In genomic region chr2:10431797-10432196, GRCh38 we compare ENCODE assay signal across 11 cellular contexts. TPM values are rescaled to one million over a fixed set of nuclear protein-coding genes. Genes with fewer than 3 reads are reported as not detected.
A peak's percentile ranks its signal among the peaks of the same experiment; 100 is the strongest.
DNase-seq lines count a peak whose midpoint lies in the region; ATAC-seq and TF ChIP-seq lines count a peak whose summit lies in the region.
"Had no signal": no experiment of that assay in that cellular context is flagged by ENCODE, and none has a peak within 500 bp of the region (broad histone marks: within the 10 kb centered on the region; RNA-seq: fewer than 3 reads in every experiment).

No MANE protein-coding gene starts in this region.

- H3K4me3 ChIP-seq in OCI-LY3 (ENCODE audit: low read length) (no peak overlapping the region), esophagus squamous epithelium (peak overlapping the region in 3 of 4 donors; percentile 4 to 71 (median 49)), ovary (peak overlapping the region; percentile 0)

- DNase-seq in esophagus squamous epithelium (lab: John Stamatoyannopoulos, UW) (no peak), ovary (no peak), NCI-H1930 (lab: John Stamatoyannopoulos, UW) (no peak)
- no peak for DNase-seq in central memory CD4-positive, alpha-beta T cell
- DNase-seq: activated CD8-positive, alpha-beta memory T cell treated with anti-CD3 and anti-CD28 coated beads, Interleukin-2, amount 50 U/mL, for 4 hours; caudate nucleus; NCI-H446; SHP77 treated with DMSO at 0.1 percent for 48 hours had no signal

- no peak for ATAC-seq in HG03196 (IDR thresholded peaks at IDR 0.05; ENCODE audit: unreplicated experiment)

- intact Hi-C loops in esophagus squamous epithelium (cut with DNase I) (loop anchor here (5.0 to 10.0 kb wide), 2 partner anchors 304 to 357 kb away; no protein-coding TSS in a partner anchor), ovary (cut with DNase I) (loop anchor here in 3 of 4 donors (5.0 to 10.0 kb wide), 4 partner anchors 223 to 617 kb away; partner anchors contain the start of gene RRM2 (in 2 of the 3))

- no peak for TF ChIP-seq EP300 in ovary (IDR thresholded peaks at IDR 0.05)

- H3K36me3 ChIP-seq in ES-I3 (ENCODE audit: insufficient read depth, low read length) (no peaks in the 10 kb centered on the region), OCI-LY3 (replicated peaks; ENCODE audit: low read depth, low read length) (no peaks in the 10 kb centered on the region), esophagus squamous epithelium (peaks cover 0 to 7% (median 0%) of the 10 kb centered on the region in 3 donors), ovary (no peaks in the 10 kb centered on the region)

- no peaks in the 10 kb centered on the region for H4K20me1 ChIP-seq in OCI-LY3 (ENCODE audit: insufficient read depth, low read length)

- H3K27me3 ChIP-seq in OCI-LY3 (ENCODE audit: low read depth, low read length) (peaks cover 7% of the 10 kb centered on the region), esophagus squamous epithelium (peaks cover 0 to 17% (median 0%) of the 10 kb centered on the region in 4 donors), ovary (no peaks in the 10 kb centered on the region)

- no peak overlapping the region for H3K27ac ChIP-seq in OCI-LY3 (ENCODE audit: low read length)
- H3K27ac ChIP-seq in esophagus squamous epithelium: no peak overlapping the region
- H3K27ac ChIP-seq in ovary: no peak overlapping the region

- TF ChIP-seq POLR2A in esophagus squamous epithelium (IDR thresholded peaks at IDR 0.05) (no peak), ovary (IDR thresholded peaks at IDR 0.05) (no peak)

- H3K4me2 ChIP-seq in OCI-LY3 (ENCODE audit: low read length): peak overlapping the region; percentile 37; the same call in 1 of the 2 replicates

- no peaks in the 10 kb centered on the region for H3K79me2 ChIP-seq in OCI-LY3 (ENCODE audit: low read length)

- 61 to 68% methylated on average over 3 to 5 of the region's 16 CpGs for WGBS in esophagus squamous epithelium, 2 donors
- 74 to 81% (median 78%) methylated on average over 16 of the region's 16 CpGs for whole genome bisulfite sequencing in ovary, 3 donors

- no peak for TF ChIP-seq CTCF in OCI-LY3 (IDR thresholded peaks at IDR 0.05; ENCODE audit: low read depth, low read length)
- no peak for TF ChIP-seq CTCF in esophagus squamous epithelium (IDR thresholded peaks at IDR 0.05)
- no peak for TF ChIP-seq CTCF in ovary (IDR thresholded peaks at IDR 0.05)

- H3K4me1 ChIP-seq in ES-I3 (ENCODE audit: insufficient read depth, low read length): no peaks in the 10 kb centered on the region; the same call in 1 of the 2 replicates
- H3K4me1 ChIP-seq in OCI-LY3 (ENCODE audit: low read length): peaks cover 5% of the 10 kb centered on the region
- peaks cover 0 to 23% (median 11%) of the 10 kb centered on the region in 3 donors for H3K4me1 ChIP-seq in esophagus squamous epithelium
- no peaks in the 10 kb centered on the region for H3K4me1 ChIP-seq in ovary (ENCODE audit: insufficient read depth)

- H3K9ac ChIP-seq in ES-I3 (ENCODE audit: low read depth, low read length) (peak overlapping the region; percentile 55; the same call in 1 of the 2 replicates), OCI-LY3 (ENCODE audit: low read length) (no peak overlapping the region)

- H2AFZ ChIP-seq in OCI-LY3 (ENCODE audit: low read depth, low read length): no peak overlapping the region

- H3K9me3 ChIP-seq in ES-I3 (ENCODE audit: control insufficient read depth, insufficient read depth, low read length) (no peaks in the 10 kb centered on the region), OCI-LY3 (ENCODE audit: insufficient read depth, low read length) (no peaks in the 10 kb centered on the region), esophagus squamous epithelium (no peaks in the 10 kb centered on the region), ovary (no peaks in the 10 kb centered on the region)

RNA-seq across cellular contexts. Expression of gene ODC1, which starts 16.3 kb away (rescaled TPM):
- 10 to 100 TPM; 14.9 to 66.8 (median 26.3) TPM for total RNA-seq in esophagus squamous epithelium
- total RNA-seq in ovary: 100 to 1,000 TPM in 1 of 7 donors, 10 to 100 TPM in 6; 43.2 to 160 (median 55.7) TPM
- 100 to 1,000 TPM in 1 of 2 donors, 10 to 100 TPM in 1; 29.1 to 101 TPM for polyA plus RNA-seq in ovary
